ENCODE assay signal across 17 cellular contexts in genomic region chr1:118429856-118430255, GRCh38.
"Had no signal": no experiment of that assay in that cellular context is flagged by ENCODE, and none has a peak within 500 bp of the region (broad histone marks: within the 10 kb centered on the region; RNA-seq: fewer than 3 reads in every experiment).

No MANE protein-coding gene starts in this region.

- DNase-seq: esophagus squamous epithelium; foreskin fibroblast; glutamatergic neuron; immature natural killer cell; left lung; lower lobe of right lung; mesenchymal stem cell; midbrain; nucleus accumbens; ovary; sigmoid colon; stimulated activated CD4-positive, alpha-beta T cell treated with anti-CD3 and anti-CD28 coated beads, Interleukin-2, amount 100 ng/mL, for 24 hours; stimulated activated CD4-positive, alpha-beta T cell treated with anti-CD3 and anti-CD28 coated beads, Interleukin-4, amount 100 ng/mL, for 4 hours; stimulated activated naive B cell treated with anti-CD40 and anti-IgM and Interleukin-4, amounts not matched to agents 10 μg/mL and 1 μg/mL and 100 μg/mL, for 72 hours; stimulated activated naive CD8-positive, alpha-beta T cell treated with anti-CD3 and anti-CD28 coated beads, Interleukin-15, amount 100 ng/mL, for 72 hours; testis; upper lobe of right lung had no signal
